Comparison of ENCODE assay signal across 11 cellular contexts in genomic region chr9:20043035-20043434, GRCh38.
DNase-seq lines count a peak whose midpoint lies in the region; ATAC-seq and TF ChIP-seq lines count a peak whose summit lies in the region.
"Had no signal": no experiment of that assay in that cellular context is flagged by ENCODE, and none has a peak within 500 bp of the region (broad histone marks: within the 10 kb centered on the region; RNA-seq: fewer than 3 reads in every experiment).

No MANE protein-coding gene starts in this region.

- H3K27ac Mint-ChIP-seq in IgD-negative memory B cell (peak overlapping the region in 2 of 3 donors; percentile 0 to 4), natural killer cell (peak overlapping the region; percentile 78 to 82)

- in situ Hi-C loops in brain microvascular endothelial cell (cut with HindIII; ENCODE audit: low pct_ligation_motif_present, low sequenced_read_pairs) = no loop called here

- no peak overlapping the region for H3K4me3 ChIP-seq in brain microvascular endothelial cell (ENCODE audit: low read depth, low read length)

- TF ChIP-seq CTCF in natural killer cell (IDR thresholded peaks at IDR 0.05) = no peak
- no peak for TF ChIP-seq CTCF in brain microvascular endothelial cell (IDR thresholded peaks at IDR 0.05; ENCODE audit: low read depth, low read length, missing control alignments)

- H3K27ac ChIP-seq in brain microvascular endothelial cell = no peak overlapping the region
- H3K27ac ChIP-seq: 22Rv1 had no signal

- DNase-seq in activated CD4-positive, CD25-positive, alpha-beta regulatory T cell treated with anti-CD3 and anti-CD28 coated beads, Interleukin-2, amount 50 U/mL, for 16 hours (ENCODE audit: low read depth, low spot score) = peak; percentile 0
- DNase-seq in activated CD4-positive, CD25-positive, alpha-beta regulatory T cell (lab: John Stamatoyannopoulos, UW) = no peak
- DNase-seq in natural killer cell = no peak
- no peak for DNase-seq in left cardiac atrium
- no peak for DNase-seq in brain microvascular endothelial cell
- DNase-seq in NCI-H2029 (lab: John Stamatoyannopoulos, UW) = no peak
- DNase-seq: GDM1, SW 1271 had no signal

- H3K4me1 Mint-ChIP-seq in IgD-negative memory B cell (peaks cover 6 to 23% (median 15%) of the 10 kb centered on the region in 3 donors), natural killer cell (peaks cover 21 to 25% of the 10 kb centered on the region in 2 donors)

- H3K27me3 ChIP-seq in brain microvascular endothelial cell (replicated peaks) = no peaks in the 10 kb centered on the region

- no peaks in the 10 kb centered on the region for H3K36me3 Mint-ChIP-seq in IgD-negative memory B cell
- no peaks in the 10 kb centered on the region for H3K36me3 Mint-ChIP-seq in natural killer cell

- intact Hi-C loops in natural killer cell (cut with micrococcal nuclease) (no loop called here), left cardiac atrium (cut with DNase I) (no loop called here)

- H3K9me3 Mint-ChIP-seq in IgD-negative memory B cell = no peaks in the 10 kb centered on the region
- no peaks in the 10 kb centered on the region for H3K9me3 Mint-ChIP-seq in natural killer cell

- ATAC-seq in GM21786 (IDR thresholded peaks at IDR 0.05; ENCODE audit: unreplicated experiment) (peak; percentile 70), natural killer cell (peak; percentile 62 to 69 (median 68)), left cardiac atrium (no peak)

- H3K4me3 Mint-ChIP-seq in IgD-negative memory B cell = peak overlapping the region; percentile 34 to 75 (median 60)
- peak overlapping the region; percentile 78 for H3K4me3 Mint-ChIP-seq in natural killer cell

- H3K27me3 Mint-ChIP-seq in IgD-negative memory B cell (no peaks in the 10 kb centered on the region), natural killer cell (ENCODE audit: low read depth in 2 of 2) (no peaks in the 10 kb centered on the region)

- no peaks in the 10 kb centered on the region for H3K36me3 ChIP-seq in brain microvascular endothelial cell (replicated peaks)

Comparison
In these comparisons a context has a peak if more than half of its experiments do, and no peak if none do; other contexts are left out.
1. ATAC-seq: peak in GM21786 (single experiment) and natural killer cell (3 of 3); none in left cardiac atrium (0 of 2).